Comparison of ENCODE assay signal across 1 cellular context in genomic region chr15:79643393-79643792, GRCh38.
TF ChIP-seq lines count a peak whose summit lies in the region.

No MANE protein-coding gene starts in this region.

TF ChIP-seq in HepG2, 621 proteins besides CTCF, POLR2A, EP300 and RAD21 (continued from another document):
- TF ChIP-seq ZNF12 (CRISPR knock-in tag; IDR thresholded peaks at IDR 0.05) (peak; percentile 83; the same call in 1 of the 2 replicates), FOXK2 (IDR thresholded peaks at IDR 0.05) (no peak), NFE2L1 (CRISPR knock-in tag; IDR thresholded peaks at IDR 0.05; ENCODE audit: borderline replicate concordance) (no peak)
